11 cellular contexts compared by ENCODE assay signal in the genomic region with DNA sequence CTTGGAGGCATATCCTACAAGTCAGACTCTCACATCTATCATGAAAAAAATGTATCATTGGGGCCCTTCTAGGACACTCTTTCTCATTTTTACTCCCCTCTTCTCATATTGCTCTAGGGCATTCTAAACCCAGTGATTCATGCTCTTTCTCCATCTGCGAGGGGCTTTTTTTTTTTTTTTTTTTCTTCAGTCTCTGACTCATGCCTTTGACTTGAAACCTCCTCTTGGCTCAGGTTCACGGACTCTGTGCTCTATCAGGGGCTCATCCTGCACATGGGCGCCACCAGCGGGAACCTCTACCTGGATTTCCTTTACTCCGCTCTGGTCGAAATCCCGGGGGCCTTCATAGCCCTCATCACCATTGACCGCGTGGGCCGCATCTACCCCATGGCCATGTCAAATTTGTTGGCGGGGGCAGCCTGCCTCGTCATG. TPM values are rescaled to one million over a fixed set of nuclear protein-coding genes. Genes with fewer than 3 reads are reported as not detected.
DNase-seq lines count a peak whose midpoint lies in the region; ATAC-seq, FAIRE-seq and TF ChIP-seq lines count a peak whose summit lies in the region.
"Had no signal": no experiment of that assay in that cellular context is flagged by ENCODE, and none has a peak within 500 bp of the region (broad histone marks: within the 10 kb centered on the region; RNA-seq: fewer than 3 reads in every experiment).

No MANE protein-coding gene starts in this region.

- H3K9me3 Mint-ChIP-seq in activated naive CD4-positive, alpha-beta T cell treated with anti-CD3 and anti-CD28 coated beads, Interleukin-2, amount 50 U/mL, for 72 hours: peaks cover 0 to 7% of the 10 kb centered on the region in 2 donors

- no peak overlapping the region for H3K27ac ChIP-seq in keratinocyte (ENCODE audit: control insufficient read depth, insufficient read depth, low read length)
- peak overlapping the region; percentile 77 to 80 for H3K27ac ChIP-seq in uterus
- H3K27ac ChIP-seq in neuronal stem cell (replicated peaks; ENCODE audit: low read length): no peak overlapping the region
- H3K27ac ChIP-seq: BLaER1 treated with 17β-estradiol and CSF1 and Interleukin-3, amounts not matched to agents 10 nM and 100 nM; epithelial cell of prostate had no signal

- H3K4me1 ChIP-seq in keratinocyte (ENCODE audit: control insufficient read depth, extremely low read depth, insufficient read depth, low read length) (peaks cover 10% of the 10 kb centered on the region), uterus (peaks cover 3 to 6% of the 10 kb centered on the region in 2 donors), neuronal stem cell (ENCODE audit: control insufficient read depth in 2 of 2, insufficient read depth in 1 of 2, low read depth in 1 of 2, low read length in 2 of 2) (peaks cover 0 to 6% of the 10 kb centered on the region in 2 donors)
- H3K4me1 ChIP-seq: BLaER1 treated with 17β-estradiol and CSF1 and Interleukin-3, amounts not matched to agents 10 nM and 100 nM had no signal

- no peak overlapping the region for H2AK5ac ChIP-seq in neuronal stem cell (ENCODE audit: low read depth, low read length)

- no peaks in the 10 kb centered on the region for H3K79me2 ChIP-seq in keratinocyte (ENCODE audit: control insufficient read depth, insufficient read depth, low read length)

- H3K23ac ChIP-seq in neuronal stem cell (ENCODE audit: low read depth, low read length, poor library complexity): no peak overlapping the region

- H4K20me1 ChIP-seq in keratinocyte (ENCODE audit: control insufficient read depth, extremely low read depth, insufficient read depth, low read length): no peaks in the 10 kb centered on the region

- TF ChIP-seq CTCF in keratinocyte (optimal IDR thresholded peaks at IDR 0.05 in 1 of 3, IDR thresholded peaks at IDR 0.05 in 1 of 3, conservative IDR thresholded peaks at IDR 0.05 in 1 of 3; ENCODE audit: extremely low read depth in 1 of 3, insufficient read depth in 2 of 3, low read length in 3 of 3) (no peak), uterus (IDR thresholded peaks at IDR 0.05) (no peak)

- no peak overlapping the region for H3K4me2 ChIP-seq in keratinocyte (ENCODE audit: control insufficient read depth, extremely low read depth, insufficient read depth, low read depth, low read length)
- no peak overlapping the region for H3K4me2 ChIP-seq in neuronal stem cell (ENCODE audit: insufficient read depth, low read length, poor library complexity, severe bottlenecking)
- H3K4me2 ChIP-seq: BLaER1 treated with 17β-estradiol and CSF1 and Interleukin-3, amounts not matched to agents 10 nM and 100 nM had no signal

- H3K36me3 ChIP-seq in keratinocyte (ENCODE audit: control insufficient read depth in 2 of 2, extremely low read depth in 1 of 2, insufficient read depth in 2 of 2, low read length in 2 of 2) (peaks cover 0 to 4% of the 10 kb centered on the region in 2 experiments), uterus (no peaks in the 10 kb centered on the region), neuronal stem cell (replicated peaks in 1 of 2; ENCODE audit: control insufficient read depth in 2 of 2, insufficient read depth in 2 of 2, low read length in 2 of 2) (no peaks in the 10 kb centered on the region)
- H3K36me3 ChIP-seq: BLaER1 treated with 17β-estradiol and CSF1 and Interleukin-3, amounts not matched to agents 10 nM and 100 nM had no signal

- WGBS in neuronal stem cell (ENCODE audit: extremely low coverage in 2 of 2, insufficient read length in 2 of 2, insufficient replicate concordance in 1 of 2), 2 donors: no CpG with 5 or more reads among the region's 12 CpGs

- TF ChIP-seq POLR2A in uterus (IDR thresholded peaks at IDR 0.05): no peak

- DNase-seq in activated naive CD4-positive, alpha-beta T cell treated with anti-CD3 and anti-CD28 coated beads, Interleukin-2, amount 50 U/mL, for 72 hours (ENCODE audit: low spot score in 2 of 2): no peak
- no peak for DNase-seq in activated naive CD4-positive, alpha-beta T cell (lab: John Stamatoyannopoulos, UW)
- DNase-seq in amniotic stem cell (lab: John Stamatoyannopoulos, UW) (peak; percentile 78), keratinocyte (ENCODE audit: low read depth, low spot score) (peak; percentile 57), uterus (peak; percentile 55 to 78), neuronal stem cell (ENCODE audit: low spot score) (no peak), NOMO-1 (lab: John Stamatoyannopoulos, UW; ENCODE audit: unreplicated experiment in 2 of 2) (no peak)
- DNase-seq: activated CD8-positive, alpha-beta memory T cell treated with anti-CD3 and anti-CD28 coated beads, Interleukin-2, amount 50 U/mL, for 4 hours had no signal

- H2BK12ac ChIP-seq in neuronal stem cell (ENCODE audit: low read length): no peak overlapping the region

- H2AFZ ChIP-seq in keratinocyte (ENCODE audit: control insufficient read depth, low read length): no peak overlapping the region
- no peak overlapping the region for H2AFZ ChIP-seq in neuronal stem cell (ENCODE audit: low read length)

- no peak overlapping the region for H2BK120ac ChIP-seq in neuronal stem cell (ENCODE audit: low read depth, low read length)

- no peak overlapping the region for H4K8ac ChIP-seq in neuronal stem cell (ENCODE audit: low read depth, low read length)

- peak; percentile 54 to 85 for ATAC-seq in activated naive CD4-positive, alpha-beta T cell treated with anti-CD3 and anti-CD28 coated beads, Interleukin-2, amount 50 U/mL, for 72 hours
- no peak for ATAC-seq in GM19397 (IDR thresholded peaks at IDR 0.05; ENCODE audit: unreplicated experiment)

- H3K27me3 ChIP-seq in keratinocyte (ENCODE audit: control insufficient read depth, extremely low read depth, insufficient read depth, low read length) (no peaks in the 10 kb centered on the region), uterus (no peaks in the 10 kb centered on the region), neuronal stem cell (ENCODE audit: control insufficient read depth in 3 of 3, insufficient read depth in 3 of 3, low read depth in 1 of 3, low read length in 3 of 3) (no peaks in the 10 kb centered on the region)
- H3K27me3 ChIP-seq: BLaER1 treated with 17β-estradiol and CSF1 and Interleukin-3, amounts not matched to agents 10 nM and 100 nM had no signal

- H3K18ac ChIP-seq in neuronal stem cell (ENCODE audit: low read length): no peak overlapping the region

- no peaks in the 10 kb centered on the region for H3K79me1 ChIP-seq in neuronal stem cell (ENCODE audit: low read depth, low read length)

- H3K9me3 ChIP-seq in keratinocyte (ENCODE audit: control insufficient read depth, low read depth, low read length) (no peaks in the 10 kb centered on the region), uterus (no peaks in the 10 kb centered on the region), neuronal stem cell (replicated peaks in 1 of 2; ENCODE audit: control insufficient read depth in 2 of 2, insufficient read depth in 1 of 2, low read depth in 1 of 2, low read length in 2 of 2) (no peaks in the 10 kb centered on the region)

- H3K4me3 ChIP-seq in keratinocyte (ENCODE audit: control insufficient read depth in 2 of 3, extremely low read depth in 1 of 3, insufficient read depth in 2 of 3, low read depth in 1 of 3, low read length in 3 of 3) (no peak overlapping the region), uterus (no peak overlapping the region), neuronal stem cell (ENCODE audit: low read length in 2 of 2) (no peak overlapping the region)
- H3K4me3 ChIP-seq: BLaER1 treated with 17β-estradiol and CSF1 and Interleukin-3, amounts not matched to agents 10 nM and 100 nM had no signal

- no peak overlapping the region for H2BK5ac ChIP-seq in neuronal stem cell (ENCODE audit: low read length)

- H4K91ac ChIP-seq in neuronal stem cell (ENCODE audit: low read depth, low read length, poor library complexity): no peak overlapping the region

- no peaks in the 10 kb centered on the region for H3K9me1 ChIP-seq in keratinocyte (ENCODE audit: control insufficient read depth, extremely low read depth, insufficient read depth, low read length)

- no peak overlapping the region for H3K4ac ChIP-seq in neuronal stem cell (ENCODE audit: low read length)

- H2BK15ac ChIP-seq in neuronal stem cell (ENCODE audit: low read length): no peak overlapping the region

- peak; percentile 88 for FAIRE-seq in keratinocyte (lab: Jason Lieb, UNC)

- no peak overlapping the region for H3K27ac Mint-ChIP-seq in activated naive CD4-positive, alpha-beta T cell treated with anti-CD3 and anti-CD28 coated beads, Interleukin-2, amount 50 U/mL, for 72 hours

- H3K9ac ChIP-seq in keratinocyte (ENCODE audit: control insufficient read depth, extremely low read depth, insufficient read depth, low read length) (no peak overlapping the region), neuronal stem cell (ENCODE audit: low read depth, low read length, poor library complexity) (no peak overlapping the region)
- H3K9ac ChIP-seq: BLaER1 treated with 17β-estradiol and CSF1 and Interleukin-3, amounts not matched to agents 10 nM and 100 nM had no signal

- dilution Hi-C loops in keratinocyte (cut with MboI; ENCODE audit: extremely low pct_ligation_motif_present, low sequenced_read_pairs): no loop called here

- no peaks in the 10 kb centered on the region for H3K36me3 Mint-ChIP-seq in activated naive CD4-positive, alpha-beta T cell treated with anti-CD3 and anti-CD28 coated beads, Interleukin-2, amount 50 U/mL, for 72 hours

- intact Hi-C loops in uterus (cut with DNase I; ENCODE audit: low total_unique reads): loop anchor here (5.0 kb wide), 1 partner anchor 318 kb away; no protein-coding TSS in a partner anchor

- no peak overlapping the region for H3K14ac ChIP-seq in neuronal stem cell (ENCODE audit: low read length)

RNA-seq across cellular contexts. Expression of gene SLC22A1, which starts 17.8 kb away (rescaled TPM):
- total RNA-seq in activated naive CD4-positive, alpha-beta T cell treated with anti-CD3 and anti-CD28 coated beads, Interleukin-2, amount 50 U/mL, for 72 hours: 1 to 10 TPM in 1 of 2 donors, not detected in 1; 1.2 TPM
- polyA plus RNA-seq in keratinocyte: 0.36 to 0.79 TPM (median 0.76 TPM) in 3 replicates
- polyA plus RNA-seq in keratinocyte (2011; ENCODE audit: low read depth): not detected
- 0.12 and 0.38 TPM in 2 replicates for polyA plus RNA-seq in keratinocyte (2011; cell fraction: cytosol; rRNA removed)
- 2.8 and 3.4 TPM in 2 replicates for polyA plus RNA-seq in keratinocyte (2011; cell fraction: nucleus; rRNA removed)
- polyA plus RNA-seq in keratinocyte (2012; ENCODE audit: low replicate concordance): 0.88 and 3.1 TPM in 2 replicates
- polyA minus RNA-seq in keratinocyte: 1.2 to 2.4 TPM in 2 of 3 replicates, not detected in the other
- polyA minus RNA-seq in keratinocyte (2011; cell fraction: cytosol; rRNA and poly(A)+ RNA removed): not detected
- 8.0 and 11.6 TPM in 2 replicates for polyA minus RNA-seq in keratinocyte (2011; cell fraction: nucleus; rRNA and poly(A)+ RNA removed)
- 1 to 10 TPM in 1 of 4 donors, under 1 TPM in 1, not detected in 2; 0.35 to 5.4 TPM for total RNA-seq in uterus
- polyA plus RNA-seq in neuronal stem cell (2013, experiment 1 of 2): 0.28 TPM
- polyA plus RNA-seq in neuronal stem cell (2013, experiment 2 of 2): 0.21 TPM

Comparison
In these comparisons a context has a peak if more than half of its experiments do, and no peak if none do; other contexts are left out.
1. DNase-seq: peak in amniotic stem cell (single experiment), keratinocyte (single experiment) and uterus (2 of 2); none in activated naive CD4-positive, alpha-beta T cell treated with anti-CD3 and anti-CD28 coated beads, Interleukin-2, amount 50 U/mL, for 72 hours (0 of 2), activated naive CD4-positive, alpha-beta T cell (0 of 4), neuronal stem cell (single experiment) and NOMO-1 (0 of 2).
2. H3K27ac ChIP-seq: peak in uterus (2 of 2); none in keratinocyte (single experiment) and neuronal stem cell (single experiment).